In the genomic region with DNA sequence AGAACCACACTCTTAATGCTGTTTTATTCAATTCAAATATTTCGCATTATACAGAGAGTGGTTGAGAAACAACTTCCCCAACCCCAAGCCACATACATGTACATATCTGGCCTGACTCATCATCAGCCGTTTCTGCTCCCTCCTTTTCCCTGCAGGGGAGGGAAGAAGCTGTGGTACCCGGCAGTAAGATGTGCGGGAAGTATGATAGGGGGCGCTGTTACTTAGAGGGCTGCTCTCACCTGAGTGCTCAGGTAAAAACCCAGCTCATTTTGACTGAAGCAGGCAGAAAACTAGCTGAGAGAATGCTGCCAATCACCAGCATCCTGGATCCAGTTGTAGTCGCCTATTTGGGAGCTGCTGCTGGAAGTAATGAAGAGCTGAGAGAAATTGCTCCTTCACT, we compare ENCODE assay signal across 12 cellular contexts.
DNase-seq lines count a peak whose midpoint lies in the region; ATAC-seq and TF ChIP-seq lines count a peak whose summit lies in the region.
"Had no signal": no experiment of that assay in that cellular context is flagged by ENCODE, and none has a peak within 500 bp of the region (broad histone marks: within the 10 kb centered on the region; RNA-seq: fewer than 3 reads in every experiment).

No MANE protein-coding gene starts in this region.

- no TSS peak for BruUV-seq in Panc1 (replicated peaks; lab: Mats Ljungman, UMichigan)

- CTCF ChIA-PET in Panc1 (lab: Charles Lee): no interaction called here

- H3K4me3 ChIP-seq in Jurkat, Clone E6-1 (ENCODE audit: low read length): no peak overlapping the region
- no peak overlapping the region for H3K4me3 ChIP-seq in Panc1 (ENCODE audit: low read depth in 2 of 2, low read length in 2 of 2)
- H3K4me3 ChIP-seq in coronary artery: no peak overlapping the region
- H3K4me3 ChIP-seq: breast epithelium had no signal

- TF ChIP-seq CTCF in Panc1 (IDR thresholded peaks at IDR 0.05): peak; percentile 24; the same call in 1 of the 2 replicates
- TF ChIP-seq CTCF in coronary artery (IDR thresholded peaks at IDR 0.05): no peak

- no peak overlapping the region for H3K27ac ChIP-seq in Panc1 (ENCODE audit: low read length)
- H3K27ac ChIP-seq in coronary artery: no peak overlapping the region
- H3K27ac ChIP-seq: breast epithelium had no signal

- H3K36me3 ChIP-seq in Panc1 (ENCODE audit: control insufficient read depth, insufficient read depth, low read length): no peaks in the 10 kb centered on the region
- H3K36me3 ChIP-seq: breast epithelium had no signal

- H3K27me3 ChIP-seq in Panc1 (ENCODE audit: control insufficient read depth, insufficient read depth, low read length): no peaks in the 10 kb centered on the region
- H3K27me3 ChIP-seq: breast epithelium had no signal

- ATAC-seq in Panc1: no peak
- ATAC-seq in GM18858 (IDR thresholded peaks at IDR 0.05; ENCODE audit: unreplicated experiment): no peak
- ATAC-seq in stimulated activated naive CD8-positive, alpha-beta T cell treated with anti-CD3 and anti-CD28 coated beads, Interleukin-15, Interleukin-2, amounts not matched to agents 100 U/mL and 50 U/mL, for 24 hours: no peak
- ATAC-seq: activated T-cell treated with anti-CD3 and anti-CD28 coated beads, Interleukin-2, amount 50 U/mL, for 72 hours; naive thymus-derived CD4-positive, alpha-beta T cell had no signal

- in situ Hi-C loops in Panc1 (cut with HindIII; ENCODE audit: low pct_unique_long_range_greater_than_20kb, low sequenced_read_pairs): no loop called here

- H3K9me3 ChIP-seq in Panc1 (ENCODE audit: control insufficient read depth, insufficient read depth, low read depth, low read length): no peaks in the 10 kb centered on the region
- H3K9me3 ChIP-seq: breast epithelium had no signal

- POLR2A ChIA-PET in Panc1 (lab: Charles Lee): no interaction called here

- DNase-seq in NOMO-1 treated with DMSO at 0.1 percent for 48 hours (lab: John Stamatoyannopoulos, UW; ENCODE audit: unreplicated experiment): peak; percentile 1
- DNase-seq in NOMO-1 treated with dmso at 0.1 percent for 144 hours (lab: John Stamatoyannopoulos, UW; ENCODE audit: unreplicated experiment): no peak
- peak; percentile 11 for DNase-seq in Jurkat, Clone E6-1 (ENCODE audit: low read depth, low spot score)
- DNase-seq in Panc1 (ENCODE audit: low read depth, low spot score): no peak
- peak; percentile 0 for DNase-seq in renal cortical epithelial cell (ENCODE audit: low read depth)
- no peak for DNase-seq in coronary artery (ENCODE audit: low spot score)
- no peak for DNase-seq in stimulated activated naive CD8-positive, alpha-beta T cell treated with anti-CD3 and anti-CD28 coated beads, Interleukin-15, Interleukin-2, amounts not matched to agents 100 U/mL and 50 U/mL, for 24 hours
- DNase-seq: activated T-cell treated with anti-CD3 and anti-CD28 coated beads, Interleukin-2, amount 50 U/mL, for 72 hours; immature natural killer cell; naive thymus-derived CD4-positive, alpha-beta T cell had no signal

- intact Hi-C loops in Panc1 (cut with micrococcal nuclease; ENCODE audit: unreplicated experiment): no loop called here

- H3K4me1 ChIP-seq in Panc1 (ENCODE audit: control insufficient read depth, insufficient read depth, low read length): no peaks in the 10 kb centered on the region
- H3K4me1 ChIP-seq: breast epithelium had no signal

Comparison
In these comparisons a context has a peak if more than half of its experiments do, and no peak if none do; other contexts are left out.
1. DNase-seq: peak in NOMO-1 treated with DMSO at 0.1 percent for 48 hours (single experiment), Jurkat, Clone E6-1 (single experiment) and renal cortical epithelial cell (single experiment); none in NOMO-1 treated with dmso at 0.1 percent for 144 hours (single experiment), Panc1 (single experiment), coronary artery (single experiment) and stimulated activated naive CD8-positive, alpha-beta T cell treated with anti-CD3 and anti-CD28 coated beads, Interleukin-15, Interleukin-2, amounts not matched to agents 100 U/mL and 50 U/mL, for 24 hours (single experiment).